33 cellular contexts compared by ENCODE assay signal in the genomic region with DNA sequence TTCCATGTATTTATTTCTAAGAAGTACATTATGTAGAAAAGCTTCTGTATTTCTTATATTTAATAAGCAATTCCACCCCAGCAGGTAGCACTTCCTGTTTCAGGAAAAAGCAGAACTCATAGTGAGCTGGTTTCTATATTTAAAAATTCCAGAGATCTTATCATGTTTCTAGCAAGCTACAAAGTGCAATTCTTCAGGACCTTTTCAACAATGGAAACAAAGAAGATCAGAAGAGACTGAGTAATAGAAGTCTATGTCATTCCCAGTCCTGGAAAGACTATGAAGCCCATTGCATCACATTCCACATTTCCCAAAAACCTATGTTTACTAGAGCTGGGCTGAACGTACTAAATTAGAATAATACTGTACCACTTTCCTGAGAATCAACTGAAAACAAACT.
DNase-seq lines count a peak whose midpoint lies in the region; ATAC-seq, FAIRE-seq and TF ChIP-seq lines count a peak whose summit lies in the region.
"Had no signal": no experiment of that assay in that cellular context is flagged by ENCODE, and none has a peak within 500 bp of the region (broad histone marks: within the 10 kb centered on the region; RNA-seq: fewer than 3 reads in every experiment).

No MANE protein-coding gene starts in this region.

- H3K9me3 ChIP-seq in cardiac muscle cell (ENCODE audit: low read depth), result no peaks in the 10 kb centered on the region
- peaks cover 0 to 11% (median 0%) of the 10 kb centered on the region in 11 donors for H3K9me3 ChIP-seq in heart right ventricle
- no peaks in the 10 kb centered on the region for H3K9me3 ChIP-seq in astrocyte (ENCODE audit: insufficient read depth, low read depth, low read length)
- H3K9me3 ChIP-seq: BE2C, body of pancreas, esophagus muscularis mucosa, sigmoid colon, tibial artery had no signal

- TF ChIP-seq CTCF in cardiac muscle cell (IDR thresholded peaks at IDR 0.05; ENCODE audit: low read depth, low read length) (no peak), heart right ventricle (IDR thresholded peaks at IDR 0.05) (no peak), astrocyte (IDR thresholded peaks at IDR 0.05; ENCODE audit: insufficient read depth, low read depth, low read length) (no peak)

- no peaks in the 10 kb centered on the region for H3K79me2 ChIP-seq in astrocyte (ENCODE audit: insufficient read depth, low read length)

- H3K4me1 ChIP-seq in cardiac muscle cell (ENCODE audit: low read depth) (peaks cover 13% of the 10 kb centered on the region), heart right ventricle (peaks cover 0 to 9% (median 0%) of the 10 kb centered on the region in 9 donors), astrocyte (ENCODE audit: insufficient read depth, low read length) (no peaks in the 10 kb centered on the region)
- H3K4me1 ChIP-seq: BE2C, body of pancreas, esophagus muscularis mucosa, left ventricle myocardium inferior, sigmoid colon, tibial artery had no signal

- intact Hi-C loops in heart right ventricle (cut with DNase I), result no loop called here

- no peak for FAIRE-seq in astrocyte (lab: Jason Lieb, UNC)
- FAIRE-seq: endometrium, GM18507, H1 had no signal

- no peak overlapping the region for H3K4me3 Mint-ChIP-seq in astrocyte (ENCODE audit: unreplicated experiment)
- H3K4me3 Mint-ChIP-seq: CD8-positive, alpha-beta memory T cell; HFFc6; T-cell had no signal

- H3K36me3 Mint-ChIP-seq in astrocyte (ENCODE audit: low read depth, unreplicated experiment), result no peaks in the 10 kb centered on the region
- H3K36me3 Mint-ChIP-seq: CD8-positive, alpha-beta memory T cell; T-cell had no signal

- no peak overlapping the region for H3K9ac ChIP-seq in astrocyte (ENCODE audit: low read length)

- H3K27ac ChIP-seq in cardiac muscle cell (peak overlapping the region; percentile 30), heart right ventricle (no peak overlapping the region), astrocyte (ENCODE audit: low read depth, low read length) (no peak overlapping the region)
- H3K27ac ChIP-seq: body of pancreas, dorsolateral prefrontal cortex, esophagus muscularis mucosa, left ventricle myocardium inferior, sigmoid colon, tibial artery had no signal

- DNase-seq in cardiac muscle cell (ENCODE audit: low read depth in 1 of 2, low spot score in 1 of 2) (peak in 1 of 2 donors; percentile 5), heart right ventricle (no peak), OCI-M1 (lab: John Stamatoyannopoulos, UW) (peak; percentile 88), astrocyte (ENCODE audit: low read depth) (no peak), NCI-H1436 (lab: John Stamatoyannopoulos, UW) (no peak)
- DNase-seq in activated naive CD4-positive, alpha-beta T cell treated with anti-CD3 and anti-CD28 coated beads, Interleukin-2, amount 50 U/mL, for 16 hours, result no peak
- DNase-seq: activated CD4-positive, alpha-beta T cell treated with anti-CD3 and anti-CD28 coated beads, Interleukin-2, amount 50 U/mL, for 48 hours; activated CD4-positive, CD25-positive, alpha-beta regulatory T cell treated with anti-CD3 and anti-CD28 coated beads, Interleukin-2, amount 50 U/mL, for 72 hours; activated T-cell treated with anti-CD3 and anti-CD28 coated beads, Interleukin-2, amount 50 U/mL, for 48 hours; BE2C; body of pancreas; CD8-positive, alpha-beta memory T cell; DMS 273 treated with DMSO at 0.1 percent for 48 hours; dorsolateral prefrontal cortex; foreskin fibroblast; HFFc6; islet precursor cell; left ventricle myocardium inferior; NCI-H1436 treated with DMSO at 0.1 percent for 48 hours; NK-92 treated with Interleukin-12 subunit alpha and Interleukin-12 subunit beta, amount 100 ng/mL, for 24 hours; SHP77; sigmoid colon; stimulated activated CD4-positive, alpha-beta T cell treated with anti-CD3 and anti-CD28 coated beads, Interleukin-15, amount 100 ng/mL, for 24 hours; stimulated activated CD4-positive, alpha-beta T cell treated with anti-CD3 and anti-CD28 coated beads, Interleukin-4, amount 100 ng/mL, for 4 hours; T-cell; tibial artery had no signal

- H3K27me3 Mint-ChIP-seq in astrocyte (ENCODE audit: low read depth, unreplicated experiment), result no peaks in the 10 kb centered on the region
- H3K27me3 Mint-ChIP-seq: CD8-positive, alpha-beta memory T cell; progenitor cell of endocrine pancreas had no signal

- ATAC-seq in heart right ventricle (no peak), GM21515 (IDR thresholded peaks at IDR 0.05; ENCODE audit: unreplicated experiment) (no peak)
- ATAC-seq: body of pancreas, Panc1, T-cell had no signal

- peak overlapping the region; percentile 69 for H3K27ac Mint-ChIP-seq in astrocyte (ENCODE audit: unreplicated experiment)
- H3K27ac Mint-ChIP-seq: CD8-positive, alpha-beta memory T cell; HFFc6; progenitor cell of endocrine pancreas; T-cell had no signal

- H3K27me3 ChIP-seq in cardiac muscle cell (no peaks in the 10 kb centered on the region), heart right ventricle (no peaks in the 10 kb centered on the region), astrocyte (ENCODE audit: insufficient read depth, low read length) (no peaks in the 10 kb centered on the region)
- H3K27me3 ChIP-seq: BE2C, body of pancreas, dorsolateral prefrontal cortex, esophagus muscularis mucosa, sigmoid colon, tibial artery had no signal

- WGBS in heart right ventricle, 2 donors, result 53 to 65% methylated on average over 1 of the region's 1 CpG

- H3K4me1 Mint-ChIP-seq in astrocyte (ENCODE audit: low read depth, unreplicated experiment), result peaks cover 8% of the 10 kb centered on the region
- H3K4me1 Mint-ChIP-seq: CD8-positive, alpha-beta memory T cell; T-cell had no signal

- H2AFZ ChIP-seq in astrocyte (ENCODE audit: low read depth, low read length), result no peak overlapping the region

- H3K9me3 Mint-ChIP-seq in astrocyte (ENCODE audit: unreplicated experiment), result peaks cover 2% of the 10 kb centered on the region

- no peaks in the 10 kb centered on the region for H4K20me1 ChIP-seq in astrocyte (ENCODE audit: insufficient read depth, low read length)

- H3K36me3 ChIP-seq in cardiac muscle cell (no peaks in the 10 kb centered on the region), heart right ventricle (no peaks in the 10 kb centered on the region), astrocyte (ENCODE audit: insufficient read depth, low read length) (no peaks in the 10 kb centered on the region)
- H3K36me3 ChIP-seq: BE2C, esophagus muscularis mucosa, left ventricle myocardium inferior, sigmoid colon, tibial artery had no signal

- no peak overlapping the region for H3K4me3 ChIP-seq in cardiac muscle cell
- no peak overlapping the region for H3K4me3 ChIP-seq in heart right ventricle
- no peak overlapping the region for H3K4me3 ChIP-seq in astrocyte (ENCODE audit: insufficient read depth, low read depth, low read length)
- H3K4me3 ChIP-seq: body of pancreas, dorsolateral prefrontal cortex, esophagus muscularis mucosa, left ventricle myocardium inferior, sigmoid colon, tibial artery had no signal

- no peak overlapping the region for H3K4me2 ChIP-seq in astrocyte (ENCODE audit: low read length)
